ENCODE assay signal across 1 cellular context in genomic region chr7:131600578-131600977, GRCh38.
TF ChIP-seq lines count a peak whose summit lies in the region.

No MANE protein-coding gene starts in this region.

TF ChIP-seq in IMR-90, 13 proteins besides CTCF, POLR2A, EP300 and RAD21:
- no peak for TF ChIP-seq CEBPB (IDR thresholded peaks at IDR 0.05; ENCODE audit: low read depth, low read length)
- TF ChIP-seq RFX5 (IDR thresholded peaks at IDR 0.05; ENCODE audit: low read depth, low read length) = no peak
- no peak for TF ChIP-seq MAFK (IDR thresholded peaks at IDR 0.05; ENCODE audit: low read depth, low read length)
- TF ChIP-seq BHLHE40 (IDR thresholded peaks at IDR 0.05; ENCODE audit: low read depth, low read length) = peak; percentile 39; the same call in 1 of the 2 replicates
TF ChIP-seq in IMR-90: peak in this region for 1.
